Comparison of ENCODE assay signal across 11 cellular contexts in genomic region chr19:17861542-17862402, GRCh38. TPM values are rescaled to one million over a fixed set of nuclear protein-coding genes. Genes with fewer than 3 reads are reported as not detected.
DNase-seq lines count a peak whose midpoint lies in the region; ATAC-seq and TF ChIP-seq lines count a peak whose summit lies in the region.
"Had no signal": no experiment of that assay in that cellular context is flagged by ENCODE, and none has a peak within 500 bp of the region (broad histone marks: within the 10 kb centered on the region; RNA-seq: fewer than 3 reads in every experiment).

No MANE protein-coding gene starts in this region.

- H3K4me3 Mint-ChIP-seq in activated T-cell treated with anti-CD3 and anti-CD28 coated beads, Interleukin-2, amount 50 U/mL, for 72 hours, result peak overlapping the region; percentile 86 to 91
- H3K4me3 Mint-ChIP-seq in stimulated activated naive B cell treated with anti-CD40 and anti-IgM and Interleukin-4, amounts not matched to agents 10 μg/mL and 1 μg/mL and 100 μg/mL, for 72 hours, result peak overlapping the region; percentile 96 to 100

- H3K9me3 Mint-ChIP-seq in activated T-cell treated with anti-CD3 and anti-CD28 coated beads, Interleukin-2, amount 50 U/mL, for 72 hours, result no peaks in the 10 kb centered on the region
- no peaks in the 10 kb centered on the region for H3K9me3 Mint-ChIP-seq in stimulated activated naive B cell treated with anti-CD40 and anti-IgM and Interleukin-4, amounts not matched to agents 10 μg/mL and 1 μg/mL and 100 μg/mL, for 72 hours

- peaks cover 36% of the 10 kb centered on the region for H3K4me1 Mint-ChIP-seq in activated T-cell treated with anti-CD3 and anti-CD28 coated beads, Interleukin-2, amount 50 U/mL, for 72 hours (ENCODE audit: low read depth)
- peaks cover 31 to 45% of the 10 kb centered on the region in 2 donors for H3K4me1 Mint-ChIP-seq in stimulated activated naive B cell treated with anti-CD40 and anti-IgM and Interleukin-4, amounts not matched to agents 10 μg/mL and 1 μg/mL and 100 μg/mL, for 72 hours

- no peak for DNase-seq in activated T-cell treated with anti-CD3 and anti-CD28 coated beads, Interleukin-2, amount 50 U/mL, for 72 hours
- DNase-seq in activated T-cell treated with anti-CD3 and anti-CD28 coated beads, Interleukin-2, amount 50 U/mL, for 48 hours, result no peak
- no peak for DNase-seq in fibroblast of villous mesenchyme (ENCODE audit: low read depth)
- no peak for DNase-seq in stimulated activated naive B cell treated with anti-CD40 and anti-IgM and Interleukin-4, amounts not matched to agents 10 μg/mL and 1 μg/mL and 100 μg/mL, for 72 hours
- no peak for DNase-seq in NCI-H2227 (lab: John Stamatoyannopoulos, UW; ENCODE audit: unreplicated experiment)
- no peak for DNase-seq in stimulated activated CD4-positive, alpha-beta T cell treated with anti-CD3 and anti-CD28 coated beads, Interleukin-12 subunit alpha, Interleukin-12 subunit beta, amount 100 ng/mL, for 4 hours
- DNase-seq in NOMO-1 treated with DMSO at 0.1 percent for 48 hours (lab: John Stamatoyannopoulos, UW; ENCODE audit: unreplicated experiment), result no peak
- DNase-seq: dorsolateral prefrontal cortex; Peyer's patch; stimulated activated CD4-positive, alpha-beta T cell treated with anti-CD3 and anti-CD28 coated beads, Interleukin-2, amount 100 ng/mL, for 48 hours had no signal

- H3K27ac Mint-ChIP-seq in activated T-cell treated with anti-CD3 and anti-CD28 coated beads, Interleukin-2, amount 50 U/mL, for 72 hours, result peak overlapping the region; percentile 94
- peak overlapping the region; percentile 100 for H3K27ac Mint-ChIP-seq in stimulated activated naive B cell treated with anti-CD40 and anti-IgM and Interleukin-4, amounts not matched to agents 10 μg/mL and 1 μg/mL and 100 μg/mL, for 72 hours

- H3K27me3 Mint-ChIP-seq in activated T-cell treated with anti-CD3 and anti-CD28 coated beads, Interleukin-2, amount 50 U/mL, for 72 hours (ENCODE audit: low read depth), result no peaks in the 10 kb centered on the region
- no peaks in the 10 kb centered on the region for H3K27me3 Mint-ChIP-seq in stimulated activated naive B cell treated with anti-CD40 and anti-IgM and Interleukin-4, amounts not matched to agents 10 μg/mL and 1 μg/mL and 100 μg/mL, for 72 hours

- ATAC-seq in activated T-cell treated with anti-CD3 and anti-CD28 coated beads, Interleukin-2, amount 50 U/mL, for 72 hours (replicated peaks in 1 of 2), result no peak
- ATAC-seq in stimulated activated naive B cell treated with anti-CD40 and anti-IgM and Interleukin-4, amounts not matched to agents 10 μg/mL and 1 μg/mL and 100 μg/mL, for 72 hours (replicated peaks), result no peak

- no peak for TF ChIP-seq CTCF in WI38 (IDR thresholded peaks at IDR 0.05; ENCODE audit: low read depth, low read length)
- no peak for TF ChIP-seq CTCF in fibroblast of villous mesenchyme (IDR thresholded peaks at IDR 0.05; ENCODE audit: insufficient read depth, low read depth, low read length)

- H3K36me3 Mint-ChIP-seq in activated T-cell treated with anti-CD3 and anti-CD28 coated beads, Interleukin-2, amount 50 U/mL, for 72 hours (ENCODE audit: insufficient read depth in 2 of 2), result peaks cover 14 to 17% of the 10 kb centered on the region in 2 donors
- peaks cover 42 to 70% of the 10 kb centered on the region in 2 donors for H3K36me3 Mint-ChIP-seq in stimulated activated naive B cell treated with anti-CD40 and anti-IgM and Interleukin-4, amounts not matched to agents 10 μg/mL and 1 μg/mL and 100 μg/mL, for 72 hours

- H3K4me3 ChIP-seq in WI38 (ENCODE audit: low read depth, low read length), result peak overlapping the region; percentile 100
- peak overlapping the region; percentile 94 for H3K4me3 ChIP-seq in fibroblast of villous mesenchyme (ENCODE audit: low read depth, low read length)

RNA-seq across cellular contexts. Expression of gene RPL18A, which starts 2.1 kb away (rescaled TPM):
- 1,000 to 10,000 TPM; 2,983 to 3,463 TPM for total RNA-seq in activated T-cell treated with anti-CD3 and anti-CD28 coated beads, Interleukin-2, amount 50 U/mL, for 72 hours
- total RNA-seq in fibroblast of villous mesenchyme, result 686 and 964 TPM in 2 replicates

RNA-seq across cellular contexts. Expression of gene SLC5A5, which starts 10.0 kb away (rescaled TPM):
- 1 to 10 TPM; 2.0 to 3.3 TPM for total RNA-seq in activated T-cell treated with anti-CD3 and anti-CD28 coated beads, Interleukin-2, amount 50 U/mL, for 72 hours
- total RNA-seq in fibroblast of villous mesenchyme, result not detected in 2 replicates
- total RNA-seq: Peyer's patch had no signal

RNA-seq across cellular contexts. Expression of gene JAK3, which starts 14.0 kb away (rescaled TPM):
- 100 to 1,000 TPM; 235 to 247 TPM for total RNA-seq in activated T-cell treated with anti-CD3 and anti-CD28 coated beads, Interleukin-2, amount 50 U/mL, for 72 hours
- total RNA-seq in fibroblast of villous mesenchyme, result 6.1 and 7.8 TPM in 2 replicates

RNA-seq across cellular contexts. Expression of gene INSL3, which starts 40.5 kb away (rescaled TPM):
- 10 to 100 TPM in 1 of 2 donors, 1 to 10 TPM in 1; 6.8 to 12.5 TPM for total RNA-seq in activated T-cell treated with anti-CD3 and anti-CD28 coated beads, Interleukin-2, amount 50 U/mL, for 72 hours
- total RNA-seq in fibroblast of villous mesenchyme, result not detected in 2 replicates
- total RNA-seq: Peyer's patch had no signal

Comparison
In these comparisons a context has a peak if more than half of its experiments do, and no peak if none do; other contexts are left out.
1. RNA of gene JAK3, which starts 14.0 kb away (total RNA-seq): 235 to 247 TPM in activated T-cell treated with anti-CD3 and anti-CD28 coated beads, Interleukin-2, amount 50 U/mL, for 72 hours; 6.1 to 7.8 TPM in fibroblast of villous mesenchyme; every median in the first group is over 10 times any median in the second.